Comparison of ENCODE assay signal across 8 cellular contexts in the genomic region with DNA sequence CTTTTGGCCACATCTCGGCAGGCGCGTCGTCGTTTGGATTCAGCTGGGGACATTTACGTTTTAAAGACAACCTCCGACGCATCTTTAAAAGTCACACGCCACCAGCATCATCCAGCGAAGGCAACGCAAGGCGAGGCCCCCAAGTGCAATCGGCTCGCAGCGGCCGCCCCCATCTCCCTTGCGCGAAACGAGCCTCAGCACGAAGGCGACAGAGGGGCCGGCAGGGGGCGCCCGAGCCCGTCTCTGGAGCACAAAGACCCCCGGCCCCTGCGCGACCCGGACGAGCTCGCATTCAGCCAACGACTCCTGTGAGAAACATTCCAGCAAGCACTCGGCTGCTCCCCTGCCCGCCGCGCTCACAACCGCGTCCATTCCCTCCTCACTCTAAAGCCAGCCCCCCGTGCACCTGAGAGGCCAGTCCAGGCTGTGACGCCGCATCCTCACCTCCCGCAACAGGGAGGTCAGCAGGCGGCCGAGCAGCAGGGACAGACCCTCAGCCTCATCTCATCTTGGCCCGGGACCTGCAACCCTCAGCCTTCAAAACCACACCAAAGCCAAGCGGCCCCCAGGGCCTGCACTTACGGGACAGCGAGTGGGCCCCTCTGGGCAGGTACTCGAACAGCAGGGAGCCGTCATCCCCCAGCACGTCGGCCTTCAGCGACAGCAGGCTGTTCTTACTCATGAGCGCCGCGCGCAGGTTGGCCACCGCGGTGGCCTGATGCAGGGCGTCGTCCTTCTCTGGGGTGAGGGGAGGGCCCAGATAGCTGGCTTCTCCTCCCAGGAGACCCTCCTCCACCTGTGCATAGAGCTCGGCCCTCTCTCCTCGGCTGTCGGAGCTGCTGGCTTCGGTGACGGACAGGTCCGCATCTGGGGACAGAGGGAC. TPM values are rescaled to one million over a fixed set of nuclear protein-coding genes. Genes with fewer than 3 reads are reported as not detected.
DNase-seq lines count a peak whose midpoint lies in the region; TF ChIP-seq lines count a peak whose summit lies in the region.

No MANE protein-coding gene starts in this region.

- in situ Hi-C loops in SK-MEL-5 (cut with HindIII; ENCODE audit: low pct_unique_long_range_greater_than_20kb, low sequenced_read_pairs) = no loop called here

- TF ChIP-seq CTCF in epithelial cell of proximal tubule (conservative IDR thresholded peaks at IDR 0.05; ENCODE audit: low read depth, low read length) (peak; percentile 41), nephron progenitor cell (IDR thresholded peaks at IDR 0.05) (peak; percentile 88)

- peak overlapping the region; percentile 77 for H3K4me3 Mint-ChIP-seq in nephron progenitor cell

- peak; percentile 41 for DNase-seq in Daoy (ENCODE audit: low read depth)
- peak; percentile 32 for DNase-seq in SK-MEL-5 (ENCODE audit: low read depth, low spot score)
- no peak for DNase-seq in epithelial cell of proximal tubule (ENCODE audit: low read depth)
- DNase-seq in nephron progenitor cell = peak; percentile 96
- DNase-seq in NK-92 (lab: John Stamatoyannopoulos, UW; ENCODE audit: unreplicated experiment) = no peak
- no peak for DNase-seq in NK-92 treated with Interleukin-12 subunit alpha and Interleukin-12 subunit beta, amount 100 ng/mL, for 24 hours (lab: John Stamatoyannopoulos, UW)
- no peak for DNase-seq in occipital lobe (lab: John Stamatoyannopoulos, UW)
- DNase-seq in NCI-H2227 treated with DMSO at 0.1 percent for 48 hours (lab: John Stamatoyannopoulos, UW) = no peak

- peaks cover 33% of the 10 kb centered on the region for H3K4me1 Mint-ChIP-seq in nephron progenitor cell

- peaks cover 36% of the 10 kb centered on the region for H3K36me3 Mint-ChIP-seq in nephron progenitor cell (ENCODE audit: low read depth)

- no peaks in the 10 kb centered on the region for H3K9me3 Mint-ChIP-seq in nephron progenitor cell

- peak overlapping the region; percentile 59 for H3K27ac Mint-ChIP-seq in nephron progenitor cell

- no peak overlapping the region for H3K4me3 ChIP-seq in epithelial cell of proximal tubule (ENCODE audit: low read depth, low read length)

- H3K27me3 Mint-ChIP-seq in nephron progenitor cell (ENCODE audit: low read depth, poor library complexity) = peaks cover 2% of the 10 kb centered on the region

RNA-seq across cellular contexts. Expression of a gene that starts 35.8 kb away (rescaled TPM):
- total RNA-seq in Daoy (2014; rRNA removed; shearing (Covaris generic)) = 6.6 and 14.6 TPM in 2 replicates
- 11.3 and 11.4 TPM in 2 replicates for total RNA-seq in SK-MEL-5 (2014; rRNA removed; shearing (Covaris generic))
- polyA plus RNA-seq in SK-MEL-5 (2015; cell fraction: cytosol; rRNA removed) = 26.4 and 34.9 TPM in 2 replicates
- 94.6 and 137 TPM in 2 replicates for polyA plus RNA-seq in SK-MEL-5 (2015; cell fraction: nucleus; rRNA removed)
- 91.5 and 91.9 TPM in 2 replicates for total RNA-seq in epithelial cell of proximal tubule
- total RNA-seq in occipital lobe = 2.8 TPM

RNA-seq across cellular contexts. Expression of a gene that starts 38.9 kb away (rescaled TPM):
- 2.4 and 3.6 TPM in 2 replicates for total RNA-seq in Daoy (2014; rRNA removed; shearing (Covaris generic))
- 2.1 and 3.3 TPM in 2 replicates for total RNA-seq in SK-MEL-5 (2014; rRNA removed; shearing (Covaris generic))
- polyA plus RNA-seq in SK-MEL-5 (2015; cell fraction: cytosol; rRNA removed) = 8.5 and 17.3 TPM in 2 replicates
- polyA plus RNA-seq in SK-MEL-5 (2015; cell fraction: nucleus; rRNA removed) = 170 and 207 TPM in 2 replicates
- total RNA-seq in epithelial cell of proximal tubule (6.5 and 19.1 TPM in 2 replicates), occipital lobe (1.7 TPM)

RNA-seq across cellular contexts. Expression of a gene that starts 55.7 kb away (rescaled TPM):
- 3.4 and 3.5 TPM in 2 replicates for total RNA-seq in Daoy (2014; rRNA removed; shearing (Covaris generic))
- 1.0 and 1.6 TPM in 2 replicates for total RNA-seq in SK-MEL-5 (2014; rRNA removed; shearing (Covaris generic))
- 1.2 and 2.0 TPM in 2 replicates for polyA plus RNA-seq in SK-MEL-5 (2015; cell fraction: cytosol; rRNA removed)
- 0.87 and 1.6 TPM in 2 replicates for polyA plus RNA-seq in SK-MEL-5 (2015; cell fraction: nucleus; rRNA removed)
- total RNA-seq in epithelial cell of proximal tubule (0.58 and 0.72 TPM in 2 replicates), occipital lobe (21.5 TPM)

Comparison
In these comparisons a context has a peak if more than half of its experiments do, and no peak if none do; other contexts are left out.
1. DNase-seq: peak in Daoy (single experiment), SK-MEL-5 (single experiment) and nephron progenitor cell (single experiment); none in epithelial cell of proximal tubule (single experiment), NK-92 (single experiment), NK-92 treated with Interleukin-12 subunit alpha and Interleukin-12 subunit beta, amount 100 ng/mL, for 24 hours (single experiment), occipital lobe (single experiment) and NCI-H2227 treated with DMSO at 0.1 percent for 48 hours (single experiment).